ENCODE assay signal across 26 cellular contexts in the genomic region with DNA sequence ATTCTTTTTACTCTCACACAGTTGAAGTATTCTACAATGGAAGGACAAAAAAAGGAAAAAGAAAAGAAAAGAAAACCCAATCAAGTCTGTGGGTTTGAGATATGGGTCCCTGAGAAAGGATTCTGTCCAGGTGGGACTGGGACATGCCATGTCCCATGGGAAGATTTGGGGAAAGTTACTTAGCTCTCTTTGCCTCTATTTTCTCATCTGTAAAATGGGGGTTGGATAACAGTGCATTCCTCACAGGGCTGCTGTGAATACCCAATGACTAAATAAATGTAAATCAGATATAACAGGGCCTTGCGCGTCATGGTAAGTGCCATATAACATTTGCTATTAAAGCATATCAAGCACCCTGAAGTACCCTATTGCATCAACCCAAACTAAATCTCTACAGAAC.
"Had no signal": no experiment of that assay in that cellular context is flagged by ENCODE, and none has a peak within 500 bp of the region (broad histone marks: within the 10 kb centered on the region; RNA-seq: fewer than 3 reads in every experiment).

No MANE protein-coding gene starts in this region.

- H3K27ac ChIP-seq: brain microvascular endothelial cell had no signal

- ATAC-seq: activated T-cell treated with anti-CD3 and anti-CD28 coated beads, Interleukin-2, amount 50 U/mL, for 4 hours; activated T-helper 17 cell treated with anti-CD3 and anti-CD28 coated beads, Interleukin-2, amount 50 U/mL, for 72 hours; esophagus mucosa had no signal

- FAIRE-seq: astrocyte, bronchial epithelial cell, colon, frontal cortex had no signal

- H3K36me3 ChIP-seq: brain microvascular endothelial cell had no signal

- DNase-seq: activated CD4-positive, alpha-beta memory T cell treated with anti-CD3 and anti-CD28 coated beads, Interleukin-2, amount 10 ng/mL, durations not matched to agents 7 days and 5 days; activated CD4-positive, alpha-beta T cell treated with anti-CD3 and anti-CD28 coated beads for 4 hours; activated CD4-positive, alpha-beta T cell treated with anti-CD3 and anti-CD28 coated beads, Interleukin-2, amount 10 ng/mL, durations not matched to agents 7 days and 5 days; activated CD4-positive, alpha-beta T cell treated with anti-CD3 and anti-CD28 coated beads, Interleukin-2, amount 50 U/mL, for 4 hours; activated CD4-positive, CD25-positive, alpha-beta regulatory T cell; activated CD4-positive, CD25-positive, alpha-beta regulatory T cell treated with anti-CD3 and anti-CD28 coated beads, Interleukin-2, amount 50 U/mL, for 72 hours; activated effector memory CD4-positive, alpha-beta T cell treated with Interleukin-2 at 50 U/mL for 16 hours; activated gamma-delta T cell treated with Interleukin-2 at 50 U/mL for 16 hours; activated naive CD4-positive, alpha-beta T cell treated with anti-CD3 and anti-CD28 coated beads, Interleukin-2, amount 50 U/mL, for 16 hours; activated naive CD4-positive, alpha-beta T cell treated with Interleukin-2 at 50 U/mL for 16 hours; activated T-cell treated with anti-CD3 and anti-CD28 coated beads, Interleukin-2, amount 50 U/mL, for 4 hours; amniotic stem cell; anterior cingulate cortex; brain microvascular endothelial cell; cortex of kidney; dermis blood vessel endothelial cell; effector memory CD4-positive, alpha-beta T cell; foreskin fibroblast; head of caudate nucleus; T-helper 2 cell had no signal
